ENCODE assay signal across 13 cellular contexts in the genomic region with DNA sequence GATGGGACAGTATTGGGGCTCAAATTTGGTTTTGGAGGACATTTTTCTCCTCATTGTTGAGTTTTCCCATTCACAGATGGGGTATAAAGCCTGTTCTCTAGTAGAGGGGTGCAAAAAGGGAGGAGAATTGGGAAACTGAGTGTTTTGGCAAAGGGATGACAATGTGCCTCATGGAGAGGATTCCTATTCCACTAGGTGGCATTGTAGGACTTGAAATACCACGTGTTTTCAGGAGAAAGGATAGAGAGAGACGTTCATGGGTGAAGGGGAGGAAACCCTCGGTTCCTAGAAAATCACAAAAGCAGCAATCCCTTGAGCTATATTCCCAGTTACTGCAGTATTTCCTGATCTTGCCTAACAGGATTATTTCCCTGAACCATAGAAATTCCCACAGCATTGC.
DNase-seq lines count a peak whose midpoint lies in the region; ATAC-seq and TF ChIP-seq lines count a peak whose summit lies in the region.
"Had no signal": no experiment of that assay in that cellular context is flagged by ENCODE, and none has a peak within 500 bp of the region (broad histone marks: within the 10 kb centered on the region; RNA-seq: fewer than 3 reads in every experiment).

No MANE protein-coding gene starts in this region.

- H3K27me3 ChIP-seq in HCT116 (ENCODE audit: insufficient read depth, low read length) (no peaks in the 10 kb centered on the region), OCI-LY3 (ENCODE audit: low read depth, low read length) (no peaks in the 10 kb centered on the region), sigmoid colon (no peaks in the 10 kb centered on the region), esophagus squamous epithelium (no peaks in the 10 kb centered on the region), right cardiac atrium (ENCODE audit: control insufficient read depth, insufficient read depth) (no peaks in the 10 kb centered on the region)

- H3K4me3 Mint-ChIP-seq in endothelial cell (ENCODE audit: unreplicated experiment) = peak overlapping the region; percentile 3
- H3K4me3 Mint-ChIP-seq: activated CD8-positive, alpha-beta T cell treated with anti-CD3 and anti-CD28 coated beads, Interleukin-2, amount 10 ng/mL, durations not matched to agents 7 days and 5 days; activated naive CD8-positive, alpha-beta T cell treated with anti-CD3 and anti-CD28 coated beads, Interleukin-2, amount 10 ng/mL, durations not matched to agents 7 days and 5 days had no signal

- 47 to 55% methylated on average over 3 of the region's 3 CpGs for WGBS in sigmoid colon, 2 donors
- 38 to 57% methylated on average over 3 of the region's 3 CpGs for WGBS in esophagus squamous epithelium, 2 donors
- 45% methylated on average over 3 of the region's 3 CpGs for WGBS in right cardiac atrium

- H3K79me2 ChIP-seq in HCT116 (ENCODE audit: insufficient read depth, low read length) = no peaks in the 10 kb centered on the region
- H3K79me2 ChIP-seq in OCI-LY3 (ENCODE audit: low read length) = no peaks in the 10 kb centered on the region

- peak; percentile 70 for TF ChIP-seq RAD21 in HCT116 (IDR thresholded peaks at IDR 0.05; ENCODE audit: low read depth)

- H3K9me3 ChIP-seq in HCT116 (ENCODE audit: control insufficient read depth in 1 of 2, insufficient read depth in 1 of 2, low read depth in 1 of 2, low read length in 2 of 2) (peaks cover 3 to 19% of the 10 kb centered on the region in 2 experiments; a peak in 1 of 4 replicates), OCI-LY3 (ENCODE audit: insufficient read depth, low read length) (peaks cover 27% of the 10 kb centered on the region), sigmoid colon (peaks cover 14 to 45% (median 26%) of the 10 kb centered on the region in 4 donors), esophagus squamous epithelium (peaks cover 0 to 80% (median 48%) of the 10 kb centered on the region in 3 donors), right cardiac atrium (ENCODE audit: control insufficient read depth, low read length) (peaks cover 19% of the 10 kb centered on the region)

- H3K27ac ChIP-seq in HCT116 (ENCODE audit: low read depth, low read length) (no peak overlapping the region), OCI-LY3 (ENCODE audit: low read length) (no peak overlapping the region), sigmoid colon (no peak overlapping the region), esophagus squamous epithelium (no peak overlapping the region), right cardiac atrium (ENCODE audit: low read length) (no peak overlapping the region)

- peaks cover 3% of the 10 kb centered on the region for H3K27me3 Mint-ChIP-seq in endothelial cell (ENCODE audit: unreplicated experiment)

- DNase-seq in A172 (ENCODE audit: low spot score) (peak; percentile 29), HCT116 (ENCODE audit: low read depth, low spot score) (peak; percentile 16), endothelial cell (ENCODE audit: low spot score) (no peak), sigmoid colon (no peak), esophagus squamous epithelium (lab: John Stamatoyannopoulos, UW) (no peak), right cardiac atrium (no peak)
- DNase-seq: activated CD8-positive, alpha-beta T cell treated with anti-CD3 and anti-CD28 coated beads, Interleukin-2, amount 10 ng/mL, durations not matched to agents 7 days and 5 days; activated naive CD8-positive, alpha-beta T cell treated with anti-CD3 and anti-CD28 coated beads, Interleukin-2, amount 10 ng/mL, durations not matched to agents 7 days and 5 days; hippocampal formation; naive B cell; T-helper 1 cell had no signal

- no peaks in the 10 kb centered on the region for H4K20me1 ChIP-seq in HCT116 (ENCODE audit: insufficient read depth)
- H4K20me1 ChIP-seq in OCI-LY3 (ENCODE audit: insufficient read depth, low read length) = no peaks in the 10 kb centered on the region

- ATAC-seq in HCT116 (peak; percentile 73), HG03432 (IDR thresholded peaks at IDR 0.05; ENCODE audit: unreplicated experiment) (no peak), right cardiac atrium (no peak)
- ATAC-seq: activated CD8-positive, alpha-beta T cell treated with anti-CD3 and anti-CD28 coated beads, Interleukin-2, amount 10 ng/mL, durations not matched to agents 7 days and 5 days had no signal

- no peak overlapping the region for H3K27ac Mint-ChIP-seq in endothelial cell (ENCODE audit: unreplicated experiment)
- H3K27ac Mint-ChIP-seq: activated CD8-positive, alpha-beta T cell treated with anti-CD3 and anti-CD28 coated beads, Interleukin-2, amount 10 ng/mL, durations not matched to agents 7 days and 5 days; activated naive CD8-positive, alpha-beta T cell treated with anti-CD3 and anti-CD28 coated beads, Interleukin-2, amount 10 ng/mL, durations not matched to agents 7 days and 5 days; naive B cell had no signal

- no peaks in the 10 kb centered on the region for H3K36me3 ChIP-seq in HCT116 (ENCODE audit: control insufficient read depth in 1 of 2, insufficient read depth in 2 of 2, low read length in 2 of 2)
- H3K36me3 ChIP-seq in OCI-LY3 (replicated peaks; ENCODE audit: low read depth, low read length) = no peaks in the 10 kb centered on the region
- H3K36me3 ChIP-seq in sigmoid colon = no peaks in the 10 kb centered on the region
- H3K36me3 ChIP-seq in esophagus squamous epithelium = no peaks in the 10 kb centered on the region

- CTCF ChIA-PET in HCT116 (lab: Charles Lee) = no interaction called here

- H3K9ac ChIP-seq in HCT116 (ENCODE audit: low read length) (no peak overlapping the region), OCI-LY3 (ENCODE audit: low read length) (no peak overlapping the region)

- no peak overlapping the region for H3K4me3 ChIP-seq in HCT116 (replicated peaks in 1 of 2; ENCODE audit: low read depth in 1 of 2, low read length in 2 of 2)
- H3K4me3 ChIP-seq in OCI-LY3 (ENCODE audit: low read length) = no peak overlapping the region
- no peak overlapping the region for H3K4me3 ChIP-seq in sigmoid colon
- H3K4me3 ChIP-seq in esophagus squamous epithelium = no peak overlapping the region
- H3K4me3 ChIP-seq in right cardiac atrium (ENCODE audit: low read length) = no peak overlapping the region

- no peak overlapping the region for H2AFZ ChIP-seq in HCT116 (ENCODE audit: low read depth, low read length, poor library complexity, severe bottlenecking)
- H2AFZ ChIP-seq in OCI-LY3 (ENCODE audit: low read depth, low read length) = no peak overlapping the region

- H3K36me3 Mint-ChIP-seq in endothelial cell (ENCODE audit: low read depth, unreplicated experiment) = peaks cover 17% of the 10 kb centered on the region
- H3K36me3 Mint-ChIP-seq: activated naive CD8-positive, alpha-beta T cell treated with anti-CD3 and anti-CD28 coated beads, Interleukin-2, amount 10 ng/mL, durations not matched to agents 7 days and 5 days had no signal

- H3K4me2 ChIP-seq in HCT116 (ENCODE audit: low read length) = no peak overlapping the region
- no peak overlapping the region for H3K4me2 ChIP-seq in OCI-LY3 (ENCODE audit: low read length)

- TF ChIP-seq CTCF in HCT116 (IDR thresholded peaks at IDR 0.05 in 2 of 3, conservative IDR thresholded peaks at IDR 0.05 in 1 of 3; ENCODE audit: borderline replicate concordance in 1 of 3, insufficient read depth in 1 of 3, low read depth in 2 of 3, low read length in 2 of 3) = peak; percentile 29 to 52 (median 44); a peak in 4 of 6 replicates
- peak; percentile 38 for TF ChIP-seq CTCF in OCI-LY3 (IDR thresholded peaks at IDR 0.05; ENCODE audit: low read depth, low read length)
- no peak for TF ChIP-seq CTCF in endothelial cell (IDR thresholded peaks at IDR 0.05; ENCODE audit: unreplicated experiment)
- TF ChIP-seq CTCF in sigmoid colon (IDR thresholded peaks at IDR 0.05) = no peak
- TF ChIP-seq CTCF in esophagus squamous epithelium (IDR thresholded peaks at IDR 0.05) = peak in 2 of 6 experiments; percentile 5 to 41

- H3K4me1 Mint-ChIP-seq in endothelial cell (ENCODE audit: unreplicated experiment) = no peaks in the 10 kb centered on the region
- H3K4me1 Mint-ChIP-seq: activated naive CD8-positive, alpha-beta T cell treated with anti-CD3 and anti-CD28 coated beads, Interleukin-2, amount 10 ng/mL, durations not matched to agents 7 days and 5 days; naive B cell had no signal

- no peak for TF ChIP-seq POLR2A in HCT116 (IDR thresholded peaks at IDR 0.05; ENCODE audit: borderline replicate concordance, extremely low read depth, insufficient read depth, insufficient read length)
- TF ChIP-seq POLR2A in sigmoid colon (IDR thresholded peaks at IDR 0.05) = no peak
- no peak for TF ChIP-seq POLR2A in esophagus squamous epithelium (IDR thresholded peaks at IDR 0.05)

- POLR2A ChIA-PET in HCT116 (lab: Charles Lee) = no interaction called here

- TF ChIP-seq EP300 in sigmoid colon (IDR thresholded peaks at IDR 0.05) = no peak

- intact Hi-C loops in HCT116 (cut with micrococcal nuclease) (loop anchor here (2.0 to 10.0 kb wide), 2 partner anchors 140 to 518 kb away; no protein-coding TSS in a partner anchor), sigmoid colon (cut with DNase I) (no loop called here), esophagus squamous epithelium (cut with DNase I) (no loop called here), right cardiac atrium (cut with DNase I) (no loop called here)

- no peaks in the 10 kb centered on the region for H3K4me1 ChIP-seq in HCT116 (ENCODE audit: control insufficient read depth in 1 of 2, insufficient read depth in 2 of 2, low read length in 2 of 2)
- no peaks in the 10 kb centered on the region for H3K4me1 ChIP-seq in OCI-LY3 (ENCODE audit: low read length)
- no peaks in the 10 kb centered on the region for H3K4me1 ChIP-seq in sigmoid colon
- no peaks in the 10 kb centered on the region for H3K4me1 ChIP-seq in esophagus squamous epithelium
- H3K4me1 ChIP-seq in right cardiac atrium (ENCODE audit: control insufficient read depth, insufficient read depth, low read length) = no peaks in the 10 kb centered on the region

- RAD21 ChIA-PET in HCT116 (lab: Charles Lee; ENCODE audit: low non-redundant PET in 1 of 2, low total read pairs in 2 of 2, uncharacterized antibody in 2 of 2, unreplicated experiment in 2 of 2) = no interaction called here

- no TSS peak for BruUV-seq in HCT116 (replicated peaks; lab: Mats Ljungman, UMichigan)

- H3K9me3 Mint-ChIP-seq in endothelial cell (ENCODE audit: unreplicated experiment) = peaks cover 26% of the 10 kb centered on the region

- H3K9me2 ChIP-seq in HCT116 (ENCODE audit: insufficient read depth) = no peaks in the 10 kb centered on the region

TF ChIP-seq in HCT116, 20 proteins besides CTCF, POLR2A, EP300 and RAD21 (continues in another document):
- TF ChIP-seq SP1 (IDR thresholded peaks at IDR 0.05; ENCODE audit: low read depth) = no peak
- TF ChIP-seq FOSL1 (IDR thresholded peaks at IDR 0.05; ENCODE audit: low read depth) = no peak
- no peak for TF ChIP-seq ZNF274 (IDR thresholded peaks at IDR 0.05; ENCODE audit: low read depth, low read length)
- no peak for TF ChIP-seq EZH2 (IDR thresholded peaks at IDR 0.05)
- no peak for TF ChIP-seq JUND (IDR thresholded peaks at IDR 0.05)
- TF ChIP-seq EZH2phosphoT487 (IDR thresholded peaks at IDR 0.05; ENCODE audit: borderline replicate concordance) = no peak
- no peak for TF ChIP-seq POLR2AphosphoS5 (IDR thresholded peaks at IDR 0.05; ENCODE audit: low read depth, low read length)
- no peak for TF ChIP-seq SIN3A (IDR thresholded peaks at IDR 0.05; ENCODE audit: low read depth)
- TF ChIP-seq EGR1 (IDR thresholded peaks at IDR 0.05; ENCODE audit: low read depth) = no peak
- no peak for TF ChIP-seq ELF1 (IDR thresholded peaks at IDR 0.05; ENCODE audit: borderline replicate concordance, low read depth)

Comparison
In these comparisons a context has a peak if more than half of its experiments do, and no peak if none do; other contexts are left out.
1. DNase-seq: peak in A172 (single experiment) and HCT116 (single experiment); none in endothelial cell (single experiment), sigmoid colon (single experiment), esophagus squamous epithelium (single experiment) and right cardiac atrium (0 of 3).
2. CTCF ChIP-seq: peak in HCT116 (3 of 3) and OCI-LY3 (single experiment); none in endothelial cell (single experiment) and sigmoid colon (0 of 4).